Comparison of ENCODE assay signal across 13 cellular contexts in genomic region chrX:54695231-54695630, GRCh38.
A peak's percentile ranks its signal among the peaks of the same experiment; 100 is the strongest.
DNase-seq lines count a peak whose midpoint lies in the region; ATAC-seq and TF ChIP-seq lines count a peak whose summit lies in the region.
"Had no signal": no experiment of that assay in that cellular context is flagged by ENCODE, and none has a peak within 500 bp of the region (broad histone marks: within the 10 kb centered on the region; RNA-seq: fewer than 3 reads in every experiment).

No MANE protein-coding gene starts in this region.

- peaks cover 13% of the 10 kb centered on the region for H3K4me1 Mint-ChIP-seq in nephron

- ATAC-seq in activated CD4-positive, CD25-positive, alpha-beta regulatory T cell treated with anti-CD3 and anti-CD28 coated beads, Interleukin-2, amount 50 U/mL, for 24 hours, result no peak

- no peak overlapping the region for H3K27ac ChIP-seq in GM23248
- H3K27ac ChIP-seq: HL-60 had no signal

- H3F3A ChIP-seq in GM23248 (ENCODE audit: insufficient read depth), result no peaks in the 10 kb centered on the region

- no peaks in the 10 kb centered on the region for H3K36me3 Mint-ChIP-seq in nephron (ENCODE audit: low read depth)

- no peak overlapping the region for H3K4me3 ChIP-seq in GM23248

- 0% methylated on average over 2 of the region's 2 CpGs for WGBS in GM23248 (ENCODE audit: low coverage in 1 of 2, low lambda C conversion rate in 2 of 2, missing lambda C conversion rate in 2 of 2), 2 experiments

- no peaks in the 10 kb centered on the region for H3K27me3 ChIP-seq in GM23248 (replicated peaks; ENCODE audit: insufficient read depth)

- H3K9ac ChIP-seq in GM23248, result no peak overlapping the region

- DNase-seq in GM23248 (peak; percentile 50), NCI-H69 (lab: John Stamatoyannopoulos, UW) (peak; percentile 0), epidermal melanocyte (ENCODE audit: insufficient read length, low spot score) (peak; percentile 13), anterior cingulate cortex (lab: John Stamatoyannopoulos, UW) (no peak)
- no peak for DNase-seq in effector CD4-positive, alpha-beta T cell
- DNase-seq: activated CD4-positive, CD25-positive, alpha-beta regulatory T cell treated with anti-CD3 and anti-CD28 coated beads, Interleukin-2, amount 50 U/mL, for 72 hours; activated naive CD4-positive, alpha-beta T cell treated with anti-CD3 and anti-CD28 coated beads for 36 hours; HFFc6; NCI-H1436 treated with DMSO at 0.1 percent for 48 hours; posterior cingulate gyrus had no signal

- H3K4me2 ChIP-seq in GM23248 (ENCODE audit: unreplicated experiment), result no peak overlapping the region

- no peaks in the 10 kb centered on the region for H3K79me2 ChIP-seq in GM23248 (ENCODE audit: insufficient read depth)

- no peaks in the 10 kb centered on the region for H3K9me2 ChIP-seq in GM23248 (ENCODE audit: insufficient read depth)

- in situ Hi-C loops in GM23248 (cut with MboI), result loop anchor here (25.0 kb wide), 1 partner anchor 367 kb away; no protein-coding TSS in a partner anchor

- peaks cover 22% of the 10 kb centered on the region for H3K9me3 Mint-ChIP-seq in nephron
- H3K9me3 Mint-ChIP-seq: HFFc6 had no signal

- H3K27me3 Mint-ChIP-seq in nephron (ENCODE audit: low read depth), result no peaks in the 10 kb centered on the region

- peak in 2 of 3 experiments; percentile 17 to 24 for TF ChIP-seq CTCF in nephron (IDR thresholded peaks at IDR 0.05; ENCODE audit: unreplicated experiment in 3 of 3)

- H3K4me3 Mint-ChIP-seq in nephron, result no peak overlapping the region
- H3K4me3 Mint-ChIP-seq: activated naive CD4-positive, alpha-beta T cell treated with anti-CD3 and anti-CD28 coated beads for 36 hours; HFFc6 had no signal

- no peak overlapping the region for H2AFZ ChIP-seq in GM23248

- no peaks in the 10 kb centered on the region for H3K9me3 ChIP-seq in GM23248 (ENCODE audit: low read depth)

- peak overlapping the region in 2 of 3 experiments; percentile 6 to 11 for H3K27ac Mint-ChIP-seq in nephron
- H3K27ac Mint-ChIP-seq: activated naive CD4-positive, alpha-beta T cell treated with anti-CD3 and anti-CD28 coated beads for 36 hours; HFFc6 had no signal

- peaks cover 8% of the 10 kb centered on the region; the same call in 1 of the 2 replicates for H3K4me1 ChIP-seq in GM23248 (ENCODE audit: insufficient read depth)

- no peaks in the 10 kb centered on the region for H4K20me1 ChIP-seq in GM23248 (ENCODE audit: insufficient read depth)

- H3K36me3 ChIP-seq in GM23248 (ENCODE audit: low read depth), result no peaks in the 10 kb centered on the region

Comparison
In these comparisons a context has a peak if more than half of its experiments do, and no peak if none do; other contexts are left out.
1. DNase-seq: peak in GM23248 (single experiment), NCI-H69 (single experiment) and epidermal melanocyte (single experiment); none in anterior cingulate cortex (0 of 58) and effector CD4-positive, alpha-beta T cell (single experiment).